15 cellular contexts compared by ENCODE assay signal in genomic region chr2:79530443-79530842, GRCh38. TPM values are rescaled to one million over a fixed set of nuclear protein-coding genes. Genes with fewer than 3 reads are reported as not detected.
A peak's percentile ranks its signal among the peaks of the same experiment; 100 is the strongest.
DNase-seq lines count a peak whose midpoint lies in the region; ATAC-seq and TF ChIP-seq lines count a peak whose summit lies in the region.
"Had no signal": no experiment of that assay in that cellular context is flagged by ENCODE, and none has a peak within 500 bp of the region (broad histone marks: within the 10 kb centered on the region; RNA-seq: fewer than 3 reads in every experiment).

No MANE protein-coding gene starts in this region.

- no peak for TF ChIP-seq POLR2A in lower leg skin (IDR thresholded peaks at IDR 0.05)

- H3K9me2 ChIP-seq in GM23248 (ENCODE audit: insufficient read depth) = no peaks in the 10 kb centered on the region

- DNase-seq in GM23248 = peak; percentile 5
- peak; percentile 24 for DNase-seq in NCI-H2196 (lab: John Stamatoyannopoulos, UW; ENCODE audit: unreplicated experiment)
- DNase-seq in astrocyte of the spinal cord (ENCODE audit: low read depth, low spot score) = peak; percentile 3
- DNase-seq in neural crest cell (ENCODE audit: low read depth, low spot score) = no peak
- DNase-seq in lower leg skin (ENCODE audit: low spot score in 2 of 2) = no peak
- DNase-seq: activated CD4-positive, alpha-beta memory T cell treated with anti-CD3 and anti-CD28 coated beads, Interleukin-2, amount 10 ng/mL, durations not matched to agents 7 days and 5 days; activated naive CD8-positive, alpha-beta T cell treated with anti-CD3 and anti-CD28 coated beads for 36 hours; DMS153; NCI-H2171 treated with DMSO at 0.1 percent for 48 hours; right cardiac atrium; T-helper 1 cell had no signal

- no peak overlapping the region for H3K9ac ChIP-seq in GM23248

- H3F3A ChIP-seq in GM23248 (ENCODE audit: insufficient read depth) = no peaks in the 10 kb centered on the region

- H3K4me3 ChIP-seq in GM23248 (no peak overlapping the region), astrocyte of the spinal cord (ENCODE audit: low read depth, low read length) (no peak overlapping the region), lower leg skin (ENCODE audit: low read depth, poor library complexity, severe bottlenecking) (no peak overlapping the region)

- no peaks in the 10 kb centered on the region for H3K9me3 Mint-ChIP-seq in neural crest cell
- peaks cover 20% of the 10 kb centered on the region for H3K9me3 Mint-ChIP-seq in activated T-helper 17 cell treated with anti-CD3 and anti-CD28 coated beads, Interleukin-2, amount 50 U/mL, for 72 hours
- H3K9me3 Mint-ChIP-seq: mesothelial cell of epicardium had no signal

- no peaks in the 10 kb centered on the region for H3K9me3 ChIP-seq in GM23248 (ENCODE audit: low read depth)

- no peaks in the 10 kb centered on the region for H3K4me1 ChIP-seq in GM23248 (ENCODE audit: insufficient read depth)

- no peaks in the 10 kb centered on the region for H3K36me3 ChIP-seq in GM23248 (ENCODE audit: low read depth)

- H3K4me1 Mint-ChIP-seq in neural crest cell = no peaks in the 10 kb centered on the region
- no peaks in the 10 kb centered on the region for H3K4me1 Mint-ChIP-seq in activated T-helper 17 cell treated with anti-CD3 and anti-CD28 coated beads, Interleukin-2, amount 50 U/mL, for 72 hours
- H3K4me1 Mint-ChIP-seq: activated CD4-positive, alpha-beta memory T cell treated with anti-CD3 and anti-CD28 coated beads, Interleukin-2, amount 10 ng/mL, durations not matched to agents 7 days and 5 days; activated naive CD8-positive, alpha-beta T cell treated with anti-CD3 and anti-CD28 coated beads for 36 hours had no signal

- no peak overlapping the region for H3K27ac Mint-ChIP-seq in neural crest cell (ENCODE audit: unreplicated experiment)
- H3K27ac Mint-ChIP-seq in activated T-helper 17 cell treated with anti-CD3 and anti-CD28 coated beads, Interleukin-2, amount 50 U/mL, for 72 hours = no peak overlapping the region
- H3K27ac Mint-ChIP-seq: activated CD4-positive, alpha-beta memory T cell treated with anti-CD3 and anti-CD28 coated beads, Interleukin-2, amount 10 ng/mL, durations not matched to agents 7 days and 5 days; activated naive CD8-positive, alpha-beta T cell treated with anti-CD3 and anti-CD28 coated beads for 36 hours; mesothelial cell of epicardium had no signal

- no peak overlapping the region for H3K27ac ChIP-seq in GM23248

- H2AFZ ChIP-seq in GM23248 = no peak overlapping the region

- H3K4me2 ChIP-seq in GM23248 (ENCODE audit: unreplicated experiment) = no peak overlapping the region

- H3K27me3 Mint-ChIP-seq in neural crest cell (ENCODE audit: low read depth) = no peaks in the 10 kb centered on the region
- no peaks in the 10 kb centered on the region for H3K27me3 Mint-ChIP-seq in activated T-helper 17 cell treated with anti-CD3 and anti-CD28 coated beads, Interleukin-2, amount 50 U/mL, for 72 hours
- H3K27me3 Mint-ChIP-seq: activated CD4-positive, alpha-beta memory T cell treated with anti-CD3 and anti-CD28 coated beads, Interleukin-2, amount 10 ng/mL, durations not matched to agents 7 days and 5 days; activated naive CD8-positive, alpha-beta T cell treated with anti-CD3 and anti-CD28 coated beads for 36 hours had no signal

- H3K36me3 Mint-ChIP-seq in neural crest cell (ENCODE audit: low read depth) = no peaks in the 10 kb centered on the region
- H3K36me3 Mint-ChIP-seq in activated T-helper 17 cell treated with anti-CD3 and anti-CD28 coated beads, Interleukin-2, amount 50 U/mL, for 72 hours (ENCODE audit: low read depth) = no peaks in the 10 kb centered on the region
- H3K36me3 Mint-ChIP-seq: activated naive CD8-positive, alpha-beta T cell treated with anti-CD3 and anti-CD28 coated beads for 36 hours; mesothelial cell of epicardium had no signal

- 0 to 2% methylated on average over 1 of the region's 1 CpG for WGBS in GM23248 (ENCODE audit: low coverage in 1 of 2, low lambda C conversion rate in 2 of 2, missing lambda C conversion rate in 2 of 2), 2 experiments
- 10 to 18% methylated on average over 1 of the region's 1 CpG for WGBS in lower leg skin, 2 donors

- no peak overlapping the region for H3K4me3 Mint-ChIP-seq in neural crest cell
- H3K4me3 Mint-ChIP-seq in activated T-helper 17 cell treated with anti-CD3 and anti-CD28 coated beads, Interleukin-2, amount 50 U/mL, for 72 hours = no peak overlapping the region
- H3K4me3 Mint-ChIP-seq: activated CD4-positive, alpha-beta memory T cell treated with anti-CD3 and anti-CD28 coated beads, Interleukin-2, amount 10 ng/mL, durations not matched to agents 7 days and 5 days; activated naive CD8-positive, alpha-beta T cell treated with anti-CD3 and anti-CD28 coated beads for 36 hours; mesothelial cell of epicardium had no signal

- no peaks in the 10 kb centered on the region for H3K79me2 ChIP-seq in GM23248 (ENCODE audit: insufficient read depth)

- intact Hi-C loops in lower leg skin (cut with DNase I; ENCODE audit: low total_unique reads) = no loop called here

- ATAC-seq in GM19035 (IDR thresholded peaks at IDR 0.05; ENCODE audit: unreplicated experiment) (no peak), HG03354 (IDR thresholded peaks at IDR 0.05; ENCODE audit: poor library complexity, severe bottlenecking, unreplicated experiment) (no peak)
- ATAC-seq in activated T-helper 17 cell treated with anti-CD3 and anti-CD28 coated beads, Interleukin-2, amount 50 U/mL, for 72 hours (replicated peaks) = no peak
- ATAC-seq: right cardiac atrium had no signal

- no peaks in the 10 kb centered on the region for H4K20me1 ChIP-seq in GM23248 (ENCODE audit: insufficient read depth)

- TF ChIP-seq CTCF in astrocyte of the spinal cord (IDR thresholded peaks at IDR 0.05; ENCODE audit: low read depth, low read length) = no peak
- peak; percentile 48 for TF ChIP-seq CTCF in neural crest cell (conservative IDR thresholded peaks at IDR 0.05)
- TF ChIP-seq CTCF in lower leg skin (IDR thresholded peaks at IDR 0.05) = no peak

- H3K27me3 ChIP-seq in GM23248 (replicated peaks; ENCODE audit: insufficient read depth) = no peaks in the 10 kb centered on the region

- in situ Hi-C loops in GM23248 (cut with MboI) = no loop called here
- in situ Hi-C loops in astrocyte of the spinal cord (cut with HindIII; ENCODE audit: low sequenced_read_pairs) = no loop called here

RNA-seq across cellular contexts. Expression of gene CTNNA2, which starts 17.6 kb away (rescaled TPM):
- total RNA-seq in GM23248 (2014; rRNA removed; shearing (Covaris generic)) = not detected in 2 replicates
- not detected in 2 replicates for polyA plus RNA-seq in GM23248 (2016; fragmentation: Nextera tagmentation; extraction: Ambion mirVana)
- total RNA-seq in neural crest cell (2.6 and 2.9 TPM in 2 replicates), lower leg skin (not detected)
- total RNA-seq in activated T-helper 17 cell treated with anti-CD3 and anti-CD28 coated beads, Interleukin-2, amount 50 U/mL, for 72 hours = not detected
- total RNA-seq: activated CD4-positive, alpha-beta memory T cell treated with anti-CD3 and anti-CD28 coated beads, Interleukin-2, amount 10 ng/mL, durations not matched to agents 7 days and 5 days; activated naive CD8-positive, alpha-beta T cell treated with anti-CD3 and anti-CD28 coated beads for 36 hours had no signal

Comparison
In these comparisons a context has a peak if more than half of its experiments do, and no peak if none do; other contexts are left out.
1. DNase-seq: peak in GM23248 (single experiment), NCI-H2196 (single experiment) and astrocyte of the spinal cord (single experiment); none in neural crest cell (single experiment) and lower leg skin (0 of 2).